ENCODE assay signal across 19 cellular contexts in genomic region chr7:101783381-101784181, GRCh38.
"Had no signal": no experiment of that assay in that cellular context is flagged by ENCODE, and none has a peak within 500 bp of the region (broad histone marks: within the 10 kb centered on the region; RNA-seq: fewer than 3 reads in every experiment).

No MANE protein-coding gene starts in this region.

- DNase-seq: activated CD4-positive, alpha-beta T cell treated with anti-CD3 and anti-CD28 coated beads for 1 hour; activated CD8-positive, alpha-beta memory T cell treated with anti-CD3 and anti-CD28 coated beads for 24 hours; activated CD8-positive, alpha-beta memory T cell treated with anti-CD3 and anti-CD28 coated beads, Interleukin-2, amount 50 U/mL, for 4 hours; activated T-cell treated with anti-CD3 and anti-CD28 coated beads, Interleukin-2, amount 50 U/mL, for 24 hours; foreskin melanocyte; immature natural killer cell; kidney glomerular epithelial cell; left lung; natural killer cell; pancreas; stimulated activated CD4-positive, alpha-beta T cell treated with anti-CD3 and anti-CD28 coated beads, Interleukin-2, amount 100 ng/mL, for 24 hours; stimulated activated naive CD8-positive, alpha-beta T cell treated with anti-CD3 and anti-CD28 coated beads, Interleukin-15, amount 100 ng/mL, for 72 hours; T-helper 1 cell; transverse colon had no signal

- H3K9me3 ChIP-seq: left lung, pancreas, right lobe of liver, transverse colon had no signal

- H3K27ac ChIP-seq: coronary artery, hepatocyte, left lung, pancreas, right lobe of liver, transverse colon had no signal

- H3K27me3 ChIP-seq: hepatocyte, left lung, pancreas, right lobe of liver, transverse colon had no signal

- H3K36me3 ChIP-seq: left lung, pancreas, right lobe of liver, transverse colon had no signal

- H3K4me1 ChIP-seq: pancreas had no signal

- ATAC-seq: natural killer cell; stimulated activated effector memory CD8-positive, alpha-beta T cell treated with anti-CD3 and anti-CD28 coated beads, Interleukin-12 subunit alpha, Interleukin-12 subunit beta, amount 100 ng/mL, for 72 hours; stimulated activated naive CD8-positive, alpha-beta T cell treated with anti-CD3 and anti-CD28 coated beads, Interleukin-15, amount 100 ng/mL, for 72 hours had no signal

- H3K4me3 ChIP-seq: hepatocyte, left lung, pancreas, right lobe of liver, skin epidermis, transverse colon had no signal
